Comparison of ENCODE assay signal across 8 cellular contexts in the genomic region with DNA sequence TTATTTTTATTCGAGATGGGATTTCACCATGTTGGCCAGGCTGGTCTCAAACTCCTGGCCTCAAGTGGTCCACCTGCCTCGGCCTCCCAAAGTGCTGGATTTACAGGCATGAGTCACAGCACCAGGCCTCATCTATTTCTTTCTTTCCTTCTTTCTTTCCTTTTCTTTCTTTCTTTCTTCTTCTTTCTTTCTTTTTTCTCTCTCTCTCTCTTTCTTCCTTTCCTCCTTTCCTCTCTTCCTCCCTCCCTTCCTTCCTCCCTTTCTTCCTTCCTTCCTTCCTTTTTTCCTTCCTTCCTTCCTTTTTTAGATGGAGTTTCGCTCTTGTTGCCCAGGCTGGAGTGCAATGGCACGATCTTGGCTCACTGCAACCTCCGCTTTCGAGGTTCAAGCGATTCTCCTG. TPM values are rescaled to one million over a fixed set of nuclear protein-coding genes. Genes with fewer than 3 reads are reported as not detected.
DNase-seq lines count a peak whose midpoint lies in the region; ATAC-seq, FAIRE-seq and TF ChIP-seq lines count a peak whose summit lies in the region.
"Not testable (repeated sequence)": the region's sequence is repeated elsewhere in the genome, so short reads cannot be mapped to it uniquely, and the experiment has no call there.

No MANE protein-coding gene starts in this region.

- not testable (repeated sequence) for BruUV-seq in K562 (replicated peaks; lab: Mats Ljungman, UMichigan); HepG2 (replicated peaks; lab: Mats Ljungman, UMichigan)

- peak overlapping the region; percentile 56 to 91 (median 76) for H3K27ac Mint-ChIP-seq in CD4-positive, CD25-positive, alpha-beta regulatory T cell
- H3K27ac Mint-ChIP-seq in IgD-negative memory B cell, result peak overlapping the region; percentile 21 to 64 (median 61)
- peak overlapping the region; percentile 14 for H3K27ac Mint-ChIP-seq in activated CD4-positive, alpha-beta memory T cell treated with anti-CD3 and anti-CD28 coated beads for 36 hours
- H3K27ac Mint-ChIP-seq in activated naive CD4-positive, alpha-beta T cell treated with anti-CD3 and anti-CD28 coated beads for 36 hours, result peak overlapping the region; percentile 21
- H3K27ac Mint-ChIP-seq in osteocyte (ENCODE audit: unreplicated experiment), result peak overlapping the region; percentile 23

- H3K27ac ChIP-seq in CD4-positive, CD25-positive, alpha-beta regulatory T cell (ENCODE audit: insufficient read depth, low read length, poor library complexity, severe bottlenecking); K562 (ENCODE audit: extremely low read depth, low read depth, low read length); HepG2 (ENCODE audit: extremely low read length, insufficient read depth, low read length): not testable (repeated sequence)
- H3K27ac ChIP-seq in thoracic aorta, result peak overlapping the region; percentile 17 to 27

- not testable (repeated sequence) for TF ChIP-seq CTCF in K562 (IDR thresholded peaks at IDR 0.05 in 2 of 3, conservative IDR thresholded peaks at IDR 0.05 in 1 of 3; ENCODE audit: insufficient read depth in 2 of 3, low read depth in 1 of 3, low read length in 3 of 3); HepG2 (CRISPR knock-in tag; IDR thresholded peaks at IDR 0.05); osteocyte (IDR thresholded peaks at IDR 0.05); thoracic aorta (IDR thresholded peaks at IDR 0.05)

- peaks cover 36% of the 10 kb centered on the region for H3K36me3 Mint-ChIP-seq in CD4-positive, CD25-positive, alpha-beta regulatory T cell
- not testable (repeated sequence) for H3K36me3 Mint-ChIP-seq in IgD-negative memory B cell
- H3K36me3 Mint-ChIP-seq in activated CD4-positive, alpha-beta memory T cell treated with anti-CD3 and anti-CD28 coated beads for 36 hours, result peaks cover 43% of the 10 kb centered on the region
- H3K36me3 Mint-ChIP-seq in activated naive CD4-positive, alpha-beta T cell treated with anti-CD3 and anti-CD28 coated beads for 36 hours (ENCODE audit: low read depth), result peaks cover 44% of the 10 kb centered on the region
- H3K36me3 Mint-ChIP-seq in osteocyte (ENCODE audit: unreplicated experiment), result peaks cover 42% of the 10 kb centered on the region

- not testable (repeated sequence) for H3K4me2 ChIP-seq in K562 (ENCODE audit: insufficient read depth, low read length); HepG2 (ENCODE audit: low read depth, low read length)

- not testable (repeated sequence) for H3K4me3 ChIP-seq in CD4-positive, CD25-positive, alpha-beta regulatory T cell (ENCODE audit: low read depth, low read length); K562; HepG2 (replicated peaks in 1 of 3; ENCODE audit: insufficient read depth in 1 of 3, low read depth in 2 of 3, low read length in 3 of 3); thoracic aorta

- not testable (repeated sequence) for H4K20me1 ChIP-seq in K562 (replicated peaks; ENCODE audit: control insufficient read depth, insufficient read depth, low read length)
- H4K20me1 ChIP-seq in HepG2 (ENCODE audit: insufficient read depth, low read length), result peaks cover 18% of the 10 kb centered on the region; the same call in 1 of the 2 replicates

- in situ Hi-C loops in K562 (cut with MboI); HepG2 (cut with HindIII; ENCODE audit: extremely low pct_ligation_motif_present, low pct_unique_long_range_greater_than_20kb): not testable (repeated sequence)

- H3K9me3 Mint-ChIP-seq in CD4-positive, CD25-positive, alpha-beta regulatory T cell; IgD-negative memory B cell; activated CD4-positive, alpha-beta memory T cell treated with anti-CD3 and anti-CD28 coated beads for 36 hours; activated naive CD4-positive, alpha-beta T cell treated with anti-CD3 and anti-CD28 coated beads for 36 hours; osteocyte (ENCODE audit: unreplicated experiment): not testable (repeated sequence)

- not testable (repeated sequence) for H3K9me1 ChIP-seq in K562 (ENCODE audit: control insufficient read depth, insufficient read depth, low read length)

- H2AFZ ChIP-seq in K562 (ENCODE audit: low read depth, low read length); HepG2 (ENCODE audit: low read length): not testable (repeated sequence)

- not testable (repeated sequence) for H3K27me3 ChIP-seq in CD4-positive, CD25-positive, alpha-beta regulatory T cell (ENCODE audit: control insufficient read depth, insufficient read depth, low read length); K562 (ENCODE audit: control insufficient read depth in 2 of 2, insufficient read depth in 2 of 2, low read length in 2 of 2); HepG2 (ENCODE audit: control insufficient read depth in 1 of 2, insufficient read depth in 2 of 2, low read length in 2 of 2); thoracic aorta (replicated peaks; ENCODE audit: insufficient read depth)

- 90% methylated on average over 7 of the region's 7 CpGs for WGBS in K562 (ENCODE audit: insufficient coverage, low coverage, missing lambda C conversion rate)
- WGBS in HepG2 (ENCODE audit: low lambda C conversion rate), result 100% methylated on average over 7 of the region's 7 CpGs

- not testable (repeated sequence) for DNase-seq in CD4-positive, CD25-positive, alpha-beta regulatory T cell; activated CD4-positive, alpha-beta memory T cell treated with anti-CD3 and anti-CD28 coated beads for 36 hours; activated naive CD4-positive, alpha-beta T cell treated with anti-CD3 and anti-CD28 coated beads for 36 hours; K562 (ENCODE audit: extremely low read depth in 1 of 4, low spot score in 3 of 4); HepG2 (ENCODE audit: low spot score); osteocyte (ENCODE audit: extremely low spot score, unreplicated experiment); thoracic aorta (ENCODE audit: low spot score)

- TF ChIP-seq POLR2A in K562 (conservative IDR thresholded peaks at IDR 0.05); HepG2 (IDR thresholded peaks at IDR 0.05; ENCODE audit: insufficient read depth in 1 of 2, low read depth in 2 of 2, low read length in 2 of 2): not testable (repeated sequence)

- H3K36me3 ChIP-seq in CD4-positive, CD25-positive, alpha-beta regulatory T cell (ENCODE audit: control insufficient read depth, insufficient read depth, low read length), result peaks cover 71% of the 10 kb centered on the region
- H3K36me3 ChIP-seq in K562 (ENCODE audit: control insufficient read depth, insufficient read depth, low read length) (peaks cover 60% of the 10 kb centered on the region), HepG2 (replicated peaks in 1 of 2; ENCODE audit: control insufficient read depth in 1 of 2, insufficient read depth in 2 of 2, low read length in 2 of 2) (peaks cover 4 to 65% of the 10 kb centered on the region in 2 experiments)
- not testable (repeated sequence) for H3K36me3 ChIP-seq in thoracic aorta

- TF ChIP-seq RAD21 in K562 (CRISPR knock-in tag; conservative IDR thresholded peaks at IDR 0.05 in 1 of 2, IDR thresholded peaks at IDR 0.05 in 1 of 2); HepG2 (CRISPR knock-in tag; IDR thresholded peaks at IDR 0.05): not testable (repeated sequence)

- CTCF ChIA-PET in activated CD4-positive, alpha-beta memory T cell treated with anti-CD3 and anti-CD28 coated beads for 36 hours (lab: Charles Lee), result interaction anchor here (1.0 to 2.6 kb wide), 2 partner anchors 70 kb away, joined by 5 read pairs; no protein-coding TSS in a partner anchor
- CTCF ChIA-PET in activated naive CD4-positive, alpha-beta T cell treated with anti-CD3 and anti-CD28 coated beads for 36 hours (lab: Charles Lee); K562 (lab: Yijun Ruan, JAX; ENCODE audit: low intra/inter-chr PET ratio); HepG2 (lab: Yijun Ruan, JAX; ENCODE audit: low intra/inter-chr PET ratio, low total read pairs): not testable (repeated sequence)

- H3K9ac ChIP-seq in K562 (ENCODE audit: insufficient read depth in 1 of 2, low read depth in 2 of 2, low read length in 2 of 2); HepG2 (ENCODE audit: insufficient read depth, low read depth, low read length): not testable (repeated sequence)

- H3K4me1 Mint-ChIP-seq in CD4-positive, CD25-positive, alpha-beta regulatory T cell, result peaks cover 29 to 81% (median 58%) of the 10 kb centered on the region in 4 donors
- peaks cover 22 to 47% (median 22%) of the 10 kb centered on the region in 3 donors for H3K4me1 Mint-ChIP-seq in IgD-negative memory B cell
- peaks cover 49% of the 10 kb centered on the region for H3K4me1 Mint-ChIP-seq in activated CD4-positive, alpha-beta memory T cell treated with anti-CD3 and anti-CD28 coated beads for 36 hours (ENCODE audit: low read depth)
- H3K4me1 Mint-ChIP-seq in activated naive CD4-positive, alpha-beta T cell treated with anti-CD3 and anti-CD28 coated beads for 36 hours (ENCODE audit: low read depth), result peaks cover 54% of the 10 kb centered on the region
- H3K4me1 Mint-ChIP-seq in osteocyte (ENCODE audit: unreplicated experiment), result peaks cover 14% of the 10 kb centered on the region

- not testable (repeated sequence) for H3K27me3 Mint-ChIP-seq in CD4-positive, CD25-positive, alpha-beta regulatory T cell; IgD-negative memory B cell; activated CD4-positive, alpha-beta memory T cell treated with anti-CD3 and anti-CD28 coated beads for 36 hours; activated naive CD4-positive, alpha-beta T cell treated with anti-CD3 and anti-CD28 coated beads for 36 hours (ENCODE audit: low read depth); osteocyte (ENCODE audit: unreplicated experiment)

- H3K79me2 ChIP-seq in K562 (ENCODE audit: control insufficient read depth, insufficient read depth, low read length), result peaks cover 75% of the 10 kb centered on the region
- H3K79me2 ChIP-seq in HepG2 (ENCODE audit: insufficient read depth, low read length), result peaks cover 17% of the 10 kb centered on the region

- intact Hi-C loops in activated CD4-positive, alpha-beta memory T cell treated with anti-CD3 and anti-CD28 coated beads for 36 hours (cut with micrococcal nuclease); activated naive CD4-positive, alpha-beta T cell treated with anti-CD3 and anti-CD28 coated beads for 36 hours (cut with micrococcal nuclease); K562 (cut with micrococcal nuclease); HepG2 (cut with micrococcal nuclease; ENCODE audit: unreplicated experiment): not testable (repeated sequence)

- not testable (repeated sequence) for H3K9me3 ChIP-seq in CD4-positive, CD25-positive, alpha-beta regulatory T cell (ENCODE audit: control insufficient read depth in 2 of 2, low read length in 2 of 2); K562 (replicated peaks; ENCODE audit: control insufficient read depth, insufficient read depth, low read depth, low read length); HepG2 (ENCODE audit: low read length); thoracic aorta

- peak overlapping the region in 1 of 4 donors; percentile 17 for H3K4me3 Mint-ChIP-seq in CD4-positive, CD25-positive, alpha-beta regulatory T cell
- H3K4me3 Mint-ChIP-seq in IgD-negative memory B cell; activated CD4-positive, alpha-beta memory T cell treated with anti-CD3 and anti-CD28 coated beads for 36 hours; activated naive CD4-positive, alpha-beta T cell treated with anti-CD3 and anti-CD28 coated beads for 36 hours; osteocyte (ENCODE audit: unreplicated experiment): not testable (repeated sequence)

- ATAC-seq in CD4-positive, CD25-positive, alpha-beta regulatory T cell (ENCODE audit: low read depth in 2 of 2); K562; HepG2; thoracic aorta (ENCODE audit: insufficient number of reproducible peaks, low FRiP score, low read depth): not testable (repeated sequence)

- POLR2A ChIA-PET in activated CD4-positive, alpha-beta memory T cell treated with anti-CD3 and anti-CD28 coated beads for 36 hours (lab: Charles Lee), result interaction anchor here (0.7 kb wide), 1 partner anchor 131 kb away, joined by 3 read pairs; no protein-coding TSS in a partner anchor
- POLR2A ChIA-PET in K562 (lab: Yijun Ruan, JAX), result interaction anchor here (1.7 to 4.0 kb wide), 2 partner anchors 10 to 37 kb away, joined by 4 to 22 read pairs; partner anchors contain the start of gene KMT2E
- POLR2A ChIA-PET in HepG2 (lab: Yijun Ruan, JAX), result interaction anchor here (0.7 kb wide), 1 partner anchor 67 kb away, joined by 4 read pairs; no protein-coding TSS in a partner anchor

- TF ChIP-seq EP300 in K562 (IDR thresholded peaks at IDR 0.05; ENCODE audit: low read length); HepG2 (IDR thresholded peaks at IDR 0.05; ENCODE audit: low read depth in 2 of 2, low read length in 2 of 2); HepG2 (CRISPR knock-in tag; IDR thresholded peaks at IDR 0.05; ENCODE audit: borderline replicate concordance): not testable (repeated sequence)

- not testable (repeated sequence) for FAIRE-seq in K562 (lab: Jason Lieb, UNC); HepG2 (lab: Jason Lieb, UNC)

- H3K4me1 ChIP-seq in CD4-positive, CD25-positive, alpha-beta regulatory T cell (ENCODE audit: control insufficient read depth, insufficient read depth, low read length, poor library complexity, severe bottlenecking), result peaks cover 24% of the 10 kb centered on the region
- not testable (repeated sequence) for H3K4me1 ChIP-seq in K562 (replicated peaks in 1 of 2; ENCODE audit: control insufficient read depth in 2 of 2, insufficient read depth in 2 of 2, low read length in 2 of 2); HepG2 (ENCODE audit: insufficient read depth, low read length)
- H3K4me1 ChIP-seq in thoracic aorta (ENCODE audit: control insufficient read depth in 1 of 2, low read depth in 2 of 2), result peaks cover 31 to 70% of the 10 kb centered on the region in 2 donors

RNA-seq across cellular contexts. Expression of gene KMT2E, which starts 36.9 kb away (rescaled TPM):
- total RNA-seq in CD4-positive, CD25-positive, alpha-beta regulatory T cell, result 360 TPM
- polyA plus RNA-seq in CD4-positive, CD25-positive, alpha-beta regulatory T cell, result 100 to 1,000 TPM; 146 to 197 (median 177) TPM
- 239 TPM for polyA plus RNA-seq in IgD-negative memory B cell
- total RNA-seq in activated CD4-positive, alpha-beta memory T cell treated with anti-CD3 and anti-CD28 coated beads for 36 hours, result 10 to 100 TPM; 92.1 to 98.6 TPM
- total RNA-seq in activated naive CD4-positive, alpha-beta T cell treated with anti-CD3 and anti-CD28 coated beads for 36 hours, result 10 to 100 TPM; 63.3 to 63.4 TPM
- 207 and 465 TPM in 2 replicates for total RNA-seq in K562 (2011; cell fraction: chromatin; rRNA removed; ENCODE audit: low replicate concordance)
- 88.1 and 130 TPM in 2 replicates for total RNA-seq in K562 (2011; cell fraction: nucleolus; rRNA removed)
- 182 and 231 TPM in 2 replicates for total RNA-seq in K562 (2011; cell fraction: nucleoplasm; rRNA removed)
- total RNA-seq in K562 (2014; rRNA removed), result 33.5 and 38.1 TPM in 2 replicates
- 41.7 and 46.6 TPM in 2 replicates for total RNA-seq in K562 (2014; rRNA removed; fragmentation: Illumina TruSeq; extraction: Trizol)
- 38.6 and 39.9 TPM in 2 replicates for total RNA-seq in K562 (2015; rRNA removed; fragmentation: Illumina TruSeq; extraction: Trizol)
- total RNA-seq in K562 (2021), result 48.1 and 55.3 TPM in 2 replicates
- polyA plus RNA-seq in K562 (2011; rRNA removed), result 11.1 and 14.5 TPM in 2 replicates
- 7.9 and 14.7 TPM in 2 replicates for polyA plus RNA-seq in K562 (2011; cell fraction: cytosol; rRNA removed)
- 55.0 and 72.1 TPM in 2 replicates for polyA plus RNA-seq in K562 (2011; cell fraction: nucleus; rRNA removed)
- 26.5 and 30.8 TPM in 2 replicates for polyA plus RNA-seq in K562 (2012)
- 33.8 and 38.7 TPM in 2 replicates for polyA plus RNA-seq in K562 (2014; fragmentation: Illumina TruSeq; extraction: Trizol)
- polyA plus RNA-seq in K562 (2014; fragmentation: Nextera tagmentation; extraction: Ambion mirVana), result 10 to 100 TPM in 1 of 2 experiments, 1 to 10 TPM in 1; 8.9 to 15.9 TPM
- 18.2 and 23.4 TPM in 2 replicates for polyA plus RNA-seq in K562 (2014; rRNA removed)
- polyA minus RNA-seq in K562 (2011; rRNA and poly(A)+ RNA removed), result 84.5 and 96.0 TPM in 2 replicates
- 28.8 and 34.0 TPM in 2 replicates for polyA minus RNA-seq in K562 (2011; cell fraction: cytosol; rRNA and poly(A)+ RNA removed)
- 110 and 143 TPM in 2 replicates for polyA minus RNA-seq in K562 (2011; cell fraction: nucleus; rRNA and poly(A)+ RNA removed)
- total RNA-seq in HepG2 (2016; rRNA removed; fragmentation: Illumina TruSeq; extraction: Trizol), result 24.4 and 31.3 TPM in 2 replicates
- total RNA-seq in HepG2 (2016; cell fraction: cytosol; rRNA removed; fragmentation: Illumina TruSeq; extraction: Trizol; ENCODE audit: low read depth), result 33.8 and 35.5 TPM in 2 replicates
- 22.1 and 28.1 TPM in 2 replicates for total RNA-seq in HepG2 (2016; cell fraction: insoluble cytoplasmic fraction; rRNA removed; fragmentation: Illumina TruSeq; extraction: Trizol)
- 22.4 and 24.0 TPM in 2 replicates for total RNA-seq in HepG2 (2016; cell fraction: membrane; rRNA removed; fragmentation: Illumina TruSeq; extraction: Trizol)
- total RNA-seq in HepG2 (2016; cell fraction: nucleus; rRNA removed; fragmentation: Illumina TruSeq; extraction: Trizol), result 66.2 and 71.2 TPM in 2 replicates
- 6.3 and 7.2 TPM in 2 replicates for polyA plus RNA-seq in HepG2 (2011; rRNA removed)
- 4.4 and 6.3 TPM in 2 replicates for polyA plus RNA-seq in HepG2 (2011; cell fraction: cytosol; rRNA removed)
- polyA plus RNA-seq in HepG2 (2011; cell fraction: nucleus; rRNA removed), result 37.0 and 41.5 TPM in 2 replicates
- polyA plus RNA-seq in HepG2 (2012), result 22.0 and 24.0 TPM in 2 replicates
- 0.65 and 0.67 TPM in 2 replicates for polyA plus RNA-seq in HepG2 (2016; cell fraction: cytosol; fragmentation: Illumina TruSeq; extraction: Trizol; ENCODE audit: low read depth)
- 15.4 and 16.5 TPM in 2 replicates for polyA plus RNA-seq in HepG2 (2016; cell fraction: insoluble cytoplasmic fraction; fragmentation: Illumina TruSeq; extraction: Trizol; ENCODE audit: low read depth)
- 2.3 and 2.8 TPM in 2 replicates for polyA plus RNA-seq in HepG2 (2016; cell fraction: membrane; fragmentation: Illumina TruSeq; extraction: Trizol; ENCODE audit: low read depth)
- polyA plus RNA-seq in HepG2 (2016; cell fraction: nucleus; fragmentation: Illumina TruSeq; extraction: Trizol; ENCODE audit: insufficient read depth, low read depth), result 36.9 and 42.5 TPM in 2 replicates
- polyA minus RNA-seq in HepG2 (2011; rRNA and poly(A)+ RNA removed; ENCODE audit: low replicate concordance), result 34.9 and 41.2 TPM in 2 replicates
- 15.4 and 16.4 TPM in 2 replicates for polyA minus RNA-seq in HepG2 (2011; cell fraction: cytosol; rRNA and poly(A)+ RNA removed)
- 145 and 151 TPM in 2 replicates for polyA minus RNA-seq in HepG2 (2011; cell fraction: nucleus; rRNA and poly(A)+ RNA removed)
- 72.9 and 75.6 TPM in 2 replicates for total RNA-seq in osteocyte
- total RNA-seq in thoracic aorta, result 100 to 1,000 TPM; 139 to 140 TPM

Comparison
In these comparisons a context has a peak if more than half of its experiments do, and no peak if none do; other contexts are left out.
1. H3K27ac Mint-ChIP-seq: peak in every context shown above with its lines; median percentile 76 in CD4-positive, CD25-positive, alpha-beta regulatory T cell; 61 in IgD-negative memory B cell; 23 in osteocyte; 21 in activated naive CD4-positive, alpha-beta T cell treated with anti-CD3 and anti-CD28 coated beads for 36 hours; 14 in activated CD4-positive, alpha-beta memory T cell treated with anti-CD3 and anti-CD28 coated beads for 36 hours.